Comparison of ENCODE assay signal across 16 cellular contexts in the genomic region with DNA sequence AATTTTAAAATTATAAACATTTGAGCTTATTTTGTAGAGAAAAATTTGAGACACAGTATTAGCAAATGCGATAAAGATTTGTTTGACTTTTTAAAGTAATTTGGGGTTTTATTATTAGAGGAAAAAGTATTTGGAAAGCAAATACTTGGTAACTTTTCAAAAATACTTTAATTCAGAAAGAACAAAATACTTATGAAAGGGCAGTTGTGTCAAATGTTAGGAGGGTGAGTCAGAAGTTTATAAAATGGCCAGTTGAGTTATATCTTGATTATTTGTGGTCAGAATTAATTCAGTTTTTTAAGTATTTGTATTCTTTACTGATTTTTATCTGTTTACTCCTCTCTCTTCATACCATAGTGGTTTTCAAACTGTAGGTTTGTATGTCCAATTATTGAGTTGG. TPM values are rescaled to one million over a fixed set of nuclear protein-coding genes. Genes with fewer than 3 reads are reported as not detected.
DNase-seq lines count a peak whose midpoint lies in the region; ATAC-seq and TF ChIP-seq lines count a peak whose summit lies in the region.
"Had no signal": no experiment of that assay in that cellular context is flagged by ENCODE, and none has a peak within 500 bp of the region (broad histone marks: within the 10 kb centered on the region; RNA-seq: fewer than 3 reads in every experiment).

No MANE protein-coding gene starts in this region.

- H3K4me3 ChIP-seq in esophagus muscularis mucosa, result no peak overlapping the region

- peaks cover 0 to 34% (median 20%) of the 10 kb centered on the region in 4 donors for H3K4me1 ChIP-seq in esophagus muscularis mucosa

- H3K9me3 ChIP-seq in esophagus muscularis mucosa, result no peaks in the 10 kb centered on the region
- no peaks in the 10 kb centered on the region for H3K9me3 ChIP-seq in T-helper 17 cell (ENCODE audit: control insufficient read depth, low read length, poor library complexity, severe bottlenecking)

- no peak overlapping the region for H3K4me3 Mint-ChIP-seq in T-helper 17 cell
- H3K4me3 Mint-ChIP-seq: H9 had no signal

- no peaks in the 10 kb centered on the region for H3K36me3 Mint-ChIP-seq in T-helper 17 cell (ENCODE audit: low read depth)

- TF ChIP-seq POLR2A in esophagus muscularis mucosa (IDR thresholded peaks at IDR 0.05; ENCODE audit: low read depth), result no peak

- WGBS in esophagus muscularis mucosa, result 32% methylated on average over 1 of the region's 1 CpG

- H3K27me3 ChIP-seq in esophagus muscularis mucosa, result no peaks in the 10 kb centered on the region

- peak overlapping the region; percentile 39 to 61 (median 46) for H3K27ac ChIP-seq in esophagus muscularis mucosa (replicated peaks in 1 of 4)
- H3K27ac ChIP-seq: HL-60 had no signal

- peaks cover 3% of the 10 kb centered on the region for H3K4me1 Mint-ChIP-seq in T-helper 17 cell

- intact Hi-C loops in esophagus muscularis mucosa (cut with DNase I), result no loop called here

- DNase-seq in AG08395 (ENCODE audit: low spot score), result peak; percentile 30
- DNase-seq in esophagus muscularis mucosa (ENCODE audit: extremely low spot score), result no peak
- DNase-seq in renal cortical epithelial cell (ENCODE audit: low read depth), result peak; percentile 22
- DNase-seq in NCI-H128 (lab: John Stamatoyannopoulos, UW; ENCODE audit: unreplicated experiment), result no peak
- no peak for DNase-seq in T-helper 17 cell
- DNase-seq: activated effector memory CD4-positive, alpha-beta T cell treated with Interleukin-2 at 50 U/mL for 16 hours; H9; KG1; left colon; NCI-H1417 treated with DMSO at 0.1 percent for 48 hours; stimulated activated CD8-positive, alpha-beta memory T cell treated with anti-CD3 and anti-CD28 coated beads, Interleukin-4, amount 100 ng/mL, for 48 hours; trophoblast cell had no signal

- H3K36me3 ChIP-seq in esophagus muscularis mucosa, result peaks cover 0 to 35% (median 19%) of the 10 kb centered on the region in 4 donors

- no peak for TF ChIP-seq CTCF in esophagus muscularis mucosa (IDR thresholded peaks at IDR 0.05)

- H3K27me3 Mint-ChIP-seq in T-helper 17 cell, result no peaks in the 10 kb centered on the region

- ATAC-seq in SK-N-SH treated with all-trans-retinoic acid at 6 μM for 48 hours (peak; percentile 63), GM18868 (IDR thresholded peaks at IDR 0.05; ENCODE audit: unreplicated experiment) (no peak), HG03175 (IDR thresholded peaks at IDR 0.05; ENCODE audit: unreplicated experiment) (no peak), T-helper 17 cell (no peak)
- ATAC-seq: left colon had no signal

- TF ChIP-seq EP300 in esophagus muscularis mucosa (IDR thresholded peaks at IDR 0.05), result no peak

- H3K27ac Mint-ChIP-seq in T-helper 17 cell, result no peak overlapping the region
- H3K27ac Mint-ChIP-seq: H9 had no signal

TF ChIP-seq in SK-N-SH treated with all-trans-retinoic acid at 6 μM for 48 hours, 23 proteins besides CTCF, POLR2A, EP300 and RAD21 (continues in another document):
- TF ChIP-seq, protein P1, sequence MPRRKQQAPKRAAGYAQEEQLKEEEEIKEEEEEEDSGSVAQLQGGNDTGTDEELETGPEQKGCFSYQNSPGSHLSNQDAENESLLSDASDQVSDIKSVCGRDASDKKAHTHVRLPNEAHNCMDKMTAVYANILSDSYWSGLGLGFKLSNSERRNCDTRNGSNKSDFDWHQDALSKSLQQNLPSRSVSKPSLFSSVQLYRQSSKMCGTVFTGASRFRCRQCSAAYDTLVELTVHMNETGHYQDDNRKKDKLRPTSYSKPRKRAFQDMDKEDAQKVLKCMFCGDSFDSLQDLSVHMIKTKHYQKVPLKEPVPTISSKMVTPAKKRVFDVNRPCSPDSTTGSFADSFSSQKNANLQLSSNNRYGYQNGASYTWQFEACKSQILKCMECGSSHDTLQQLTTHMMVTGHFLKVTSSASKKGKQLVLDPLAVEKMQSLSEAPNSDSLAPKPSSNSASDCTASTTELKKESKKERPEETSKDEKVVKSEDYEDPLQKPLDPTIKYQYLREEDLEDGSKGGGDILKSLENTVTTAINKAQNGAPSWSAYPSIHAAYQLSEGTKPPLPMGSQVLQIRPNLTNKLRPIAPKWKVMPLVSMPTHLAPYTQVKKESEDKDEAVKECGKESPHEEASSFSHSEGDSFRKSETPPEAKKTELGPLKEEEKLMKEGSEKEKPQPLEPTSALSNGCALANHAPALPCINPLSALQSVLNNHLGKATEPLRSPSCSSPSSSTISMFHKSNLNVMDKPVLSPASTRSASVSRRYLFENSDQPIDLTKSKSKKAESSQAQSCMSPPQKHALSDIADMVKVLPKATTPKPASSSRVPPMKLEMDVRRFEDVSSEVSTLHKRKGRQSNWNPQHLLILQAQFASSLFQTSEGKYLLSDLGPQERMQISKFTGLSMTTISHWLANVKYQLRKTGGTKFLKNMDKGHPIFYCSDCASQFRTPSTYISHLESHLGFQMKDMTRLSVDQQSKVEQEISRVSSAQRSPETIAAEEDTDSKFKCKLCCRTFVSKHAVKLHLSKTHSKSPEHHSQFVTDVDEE (CRISPR knock-in tag; IDR thresholded peaks at IDR 0.05), result no peak
- no peak for TF ChIP-seq TCF4 (CRISPR knock-in tag; IDR thresholded peaks at IDR 0.05; ENCODE audit: borderline replicate concordance)
- TF ChIP-seq OSR1 (CRISPR knock-in tag; IDR thresholded peaks at IDR 0.05), result no peak
- TF ChIP-seq CSDC2 (CRISPR knock-in tag; IDR thresholded peaks at IDR 0.05), result no peak
- TF ChIP-seq ZFP3 (CRISPR knock-in tag; IDR thresholded peaks at IDR 0.05), result no peak
- no peak for TF ChIP-seq ISL1 (CRISPR knock-in tag; IDR thresholded peaks at IDR 0.05)
- TF ChIP-seq SNAI2 (CRISPR knock-in tag; IDR thresholded peaks at IDR 0.05), result no peak
- TF ChIP-seq BACH2 (CRISPR knock-in tag; IDR thresholded peaks at IDR 0.05; ENCODE audit: borderline replicate concordance), result no peak
- no peak for TF ChIP-seq ZC3H10 (CRISPR knock-in tag; IDR thresholded peaks at IDR 0.05)
- TF ChIP-seq PPARA (CRISPR knock-in tag; IDR thresholded peaks at IDR 0.05; ENCODE audit: borderline replicate concordance), result no peak
- TF ChIP-seq ZNF565 (CRISPR knock-in tag; conservative IDR thresholded peaks at IDR 0.05; ENCODE audit: low read depth), result no peak
- TF ChIP-seq, protein P2, sequence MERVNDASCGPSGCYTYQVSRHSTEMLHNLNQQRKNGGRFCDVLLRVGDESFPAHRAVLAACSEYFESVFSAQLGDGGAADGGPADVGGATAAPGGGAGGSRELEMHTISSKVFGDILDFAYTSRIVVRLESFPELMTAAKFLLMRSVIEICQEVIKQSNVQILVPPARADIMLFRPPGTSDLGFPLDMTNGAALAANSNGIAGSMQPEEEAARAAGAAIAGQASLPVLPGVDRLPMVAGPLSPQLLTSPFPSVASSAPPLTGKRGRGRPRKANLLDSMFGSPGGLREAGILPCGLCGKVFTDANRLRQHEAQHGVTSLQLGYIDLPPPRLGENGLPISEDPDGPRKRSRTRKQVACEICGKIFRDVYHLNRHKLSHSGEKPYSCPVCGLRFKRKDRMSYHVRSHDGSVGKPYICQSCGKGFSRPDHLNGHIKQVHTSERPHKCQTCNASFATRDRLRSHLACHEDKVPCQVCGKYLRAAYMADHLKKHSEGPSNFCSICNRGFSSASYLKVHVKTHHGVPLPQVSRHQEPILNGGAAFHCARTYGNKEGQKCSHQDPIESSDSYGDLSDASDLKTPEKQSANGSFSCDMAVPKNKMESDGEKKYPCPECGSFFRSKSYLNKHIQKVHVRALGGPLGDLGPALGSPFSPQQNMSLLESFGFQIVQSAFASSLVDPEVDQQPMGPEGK (CRISPR knock-in tag; IDR thresholded peaks at IDR 0.05; ENCODE audit: borderline replicate concordance), result no peak
- TF ChIP-seq, protein P3, sequence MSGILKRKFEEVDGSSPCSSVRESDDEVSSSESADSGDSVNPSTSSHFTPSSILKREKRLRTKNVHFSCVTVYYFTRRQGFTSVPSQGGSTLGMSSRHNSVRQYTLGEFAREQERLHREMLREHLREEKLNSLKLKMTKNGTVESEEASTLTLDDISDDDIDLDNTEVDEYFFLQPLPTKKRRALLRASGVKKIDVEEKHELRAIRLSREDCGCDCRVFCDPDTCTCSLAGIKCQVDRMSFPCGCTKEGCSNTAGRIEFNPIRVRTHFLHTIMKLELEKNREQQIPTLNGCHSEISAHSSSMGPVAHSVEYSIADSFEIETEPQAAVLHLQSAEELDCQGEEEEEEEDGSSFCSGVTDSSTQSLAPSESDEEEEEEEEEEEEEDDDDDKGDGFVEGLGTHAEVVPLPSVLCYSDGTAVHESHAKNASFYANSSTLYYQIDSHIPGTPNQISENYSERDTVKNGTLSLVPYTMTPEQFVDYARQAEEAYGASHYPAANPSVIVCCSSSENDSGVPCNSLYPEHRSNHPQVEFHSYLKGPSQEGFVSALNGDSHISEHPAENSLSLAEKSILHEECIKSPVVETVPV (CRISPR knock-in tag; IDR thresholded peaks at IDR 0.05), result no peak
- no peak for TF ChIP-seq ZNF8 (CRISPR knock-in tag; IDR thresholded peaks at IDR 0.05)
- no peak for TF ChIP-seq TOX (CRISPR knock-in tag; IDR thresholded peaks at IDR 0.05; ENCODE audit: borderline replicate concordance)
- no peak for TF ChIP-seq ESRRG (CRISPR knock-in tag; IDR thresholded peaks at IDR 0.05)
- no peak for TF ChIP-seq GLIS3 (CRISPR knock-in tag; IDR thresholded peaks at IDR 0.05)
- TF ChIP-seq, protein P4, sequence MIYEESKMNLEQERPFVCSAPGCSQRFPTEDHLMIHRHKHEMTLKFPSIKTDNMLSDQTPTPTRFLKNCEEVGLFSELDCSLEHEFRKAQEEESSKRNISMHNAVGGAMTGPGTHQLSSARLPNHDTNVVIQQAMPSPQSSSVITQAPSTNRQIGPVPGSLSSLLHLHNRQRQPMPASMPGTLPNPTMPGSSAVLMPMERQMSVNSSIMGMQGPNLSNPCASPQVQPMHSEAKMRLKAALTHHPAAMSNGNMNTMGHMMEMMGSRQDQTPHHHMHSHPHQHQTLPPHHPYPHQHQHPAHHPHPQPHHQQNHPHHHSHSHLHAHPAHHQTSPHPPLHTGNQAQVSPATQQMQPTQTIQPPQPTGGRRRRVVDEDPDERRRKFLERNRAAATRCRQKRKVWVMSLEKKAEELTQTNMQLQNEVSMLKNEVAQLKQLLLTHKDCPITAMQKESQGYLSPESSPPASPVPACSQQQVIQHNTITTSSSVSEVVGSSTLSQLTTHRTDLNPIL (CRISPR knock-in tag; IDR thresholded peaks at IDR 0.05; ENCODE audit: low read depth), result no peak
- TF ChIP-seq ARNTL (CRISPR knock-in tag; IDR thresholded peaks at IDR 0.05; ENCODE audit: borderline replicate concordance, low read depth), result no peak

RNA-seq across cellular contexts. Expression of a gene that starts 12.1 kb away (rescaled TPM):
- total RNA-seq in esophagus muscularis mucosa (10 to 100 TPM; 15.4 to 22.8 (median 18.7) TPM), renal cortical epithelial cell (41.9 and 52.4 TPM in 2 replicates), T-helper 17 cell (10 to 100 TPM in 1 of 2 donors, 1 to 10 TPM in 1; 9.0 to 11.0 TPM)

RNA-seq across cellular contexts. Expression of a gene that starts 23.5 kb away (rescaled TPM):
- 100 to 1,000 TPM; 120 to 220 (median 172) TPM for total RNA-seq in esophagus muscularis mucosa
- total RNA-seq in renal cortical epithelial cell, result 249 and 275 TPM in 2 replicates
- total RNA-seq in T-helper 17 cell, result 10 to 100 TPM; 49.8 to 64.2 TPM

RNA-seq across cellular contexts. Expression of a gene that starts 55.6 kb away (rescaled TPM):
- total RNA-seq in esophagus muscularis mucosa (10 to 100 TPM; 18.7 to 41.0 (median 35.5) TPM), renal cortical epithelial cell (54.8 and 64.4 TPM in 2 replicates), T-helper 17 cell (100 to 1,000 TPM in 1 of 2 donors, 10 to 100 TPM in 1; 78.1 to 108 TPM)

Comparison
In these comparisons a context has a peak if more than half of its experiments do, and no peak if none do; other contexts are left out.
1. DNase-seq: peak in AG08395 (single experiment) and renal cortical epithelial cell (single experiment); none in esophagus muscularis mucosa (single experiment), NCI-H128 (single experiment) and T-helper 17 cell (0 of 3).